Comparison of ENCODE assay signal across 5 cellular contexts in the genomic region with DNA sequence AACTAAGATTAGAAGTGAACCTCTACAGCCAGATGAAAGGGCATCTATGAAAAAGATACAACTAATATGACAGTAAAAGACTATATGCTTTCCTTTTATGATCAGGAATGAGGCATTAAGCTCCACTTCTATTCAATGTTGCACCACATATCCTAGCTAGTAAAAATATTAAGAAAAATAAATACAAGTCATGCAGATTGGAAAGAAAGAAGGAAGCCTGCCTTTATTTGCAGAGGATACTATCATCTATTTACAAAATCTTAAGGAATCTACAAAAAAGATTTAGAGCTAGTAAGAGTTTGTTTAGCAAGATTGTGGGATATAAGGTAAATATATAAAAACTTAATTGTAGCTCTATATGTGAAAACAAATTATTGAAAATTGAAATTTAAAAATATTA.
"Had no signal": no experiment of that assay in that cellular context is flagged by ENCODE, and none has a peak within 500 bp of the region (broad histone marks: within the 10 kb centered on the region; RNA-seq: fewer than 3 reads in every experiment).

No MANE protein-coding gene starts in this region.

- ATAC-seq: HepG2, K562 had no signal

- H3K27ac ChIP-seq: HL-60 had no signal

- H3K4me3 ChIP-seq: K562 had no signal

- DNase-seq: IMR-90, KBM-7 had no signal
